Comparison of ENCODE assay signal across 8 cellular contexts in genomic region chr18:47931707-47932103, GRCh38. TPM values are rescaled to one million over a fixed set of nuclear protein-coding genes. Genes with fewer than 3 reads are reported as not detected.
DNase-seq lines count a peak whose midpoint lies in the region; ATAC-seq and TF ChIP-seq lines count a peak whose summit lies in the region.

No MANE protein-coding gene starts in this region.

- peaks cover 34% of the 10 kb centered on the region for H3K4me1 Mint-ChIP-seq in activated T-helper 1 cell treated with anti-CD3 and anti-CD28 coated beads, Interleukin-12 subunit alpha, Interleukin-12 subunit beta, Interleukin-2, Interleukin-4 antibody, amounts not matched to agents 30 ng/mL and 10 ng/mL and 1 ng/mL, durations not matched to agents 14 hours and 24 hours and 36 hours (ENCODE audit: low read depth)

- peak overlapping the region; percentile 78 for H3K9ac ChIP-seq in GM23248

- H3F3A ChIP-seq in GM23248 (ENCODE audit: insufficient read depth): no peaks in the 10 kb centered on the region; the same call in 1 of the 2 replicates

- TF ChIP-seq CTCF in BJ (IDR thresholded peaks at IDR 0.05; ENCODE audit: insufficient read depth, low read depth, low read length): no peak

- intact Hi-C loops in activated T-helper 1 cell treated with anti-CD3 and anti-CD28 coated beads, Interleukin-12 subunit alpha, Interleukin-12 subunit beta, Interleukin-2, Interleukin-4 antibody, amounts not matched to agents 30 ng/mL and 10 ng/mL and 1 ng/mL, durations not matched to agents 14 hours and 24 hours and 36 hours (cut with micrococcal nuclease): loop anchor here (1.0 to 10.0 kb wide), 5 partner anchors 66 to 1553 kb away; partner anchors contain the start of genes C18orf32 and CTIF
- intact Hi-C loops in right cardiac atrium (cut with DNase I): no loop called here

- H3K27me3 Mint-ChIP-seq in activated T-helper 1 cell treated with anti-CD3 and anti-CD28 coated beads, Interleukin-12 subunit alpha, Interleukin-12 subunit beta, Interleukin-2, Interleukin-4 antibody, amounts not matched to agents 30 ng/mL and 10 ng/mL and 1 ng/mL, durations not matched to agents 14 hours and 24 hours and 36 hours (ENCODE audit: insufficient read depth): peaks cover 8% of the 10 kb centered on the region

- peaks cover 9% of the 10 kb centered on the region; the same call in 1 of the 2 replicates for H4K20me1 ChIP-seq in GM23248 (ENCODE audit: insufficient read depth)

- H2AFZ ChIP-seq in GM23248: peak overlapping the region; percentile 84

- H3K4me3 ChIP-seq in BJ (ENCODE audit: low read depth, low read length) (peak overlapping the region; percentile 94), GM23248 (peak overlapping the region; percentile 84), right cardiac atrium (ENCODE audit: low read length) (peak overlapping the region; percentile 85), skeletal muscle cell (ENCODE audit: low read depth, low read length) (peak overlapping the region; percentile 85)

- peak overlapping the region; percentile 89 for H3K27ac Mint-ChIP-seq in activated T-helper 1 cell treated with anti-CD3 and anti-CD28 coated beads, Interleukin-12 subunit alpha, Interleukin-12 subunit beta, Interleukin-2, Interleukin-4 antibody, amounts not matched to agents 30 ng/mL and 10 ng/mL and 1 ng/mL, durations not matched to agents 14 hours and 24 hours and 36 hours

- H3K9me3 ChIP-seq in GM23248 (ENCODE audit: low read depth) (no peaks in the 10 kb centered on the region), right cardiac atrium (ENCODE audit: control insufficient read depth, low read length) (no peaks in the 10 kb centered on the region)

- peak overlapping the region; percentile 86 for H3K27ac ChIP-seq in GM23248
- H3K27ac ChIP-seq in right cardiac atrium (ENCODE audit: low read length): no peak overlapping the region

- DNase-seq in BJ (ENCODE audit: low read depth): no peak
- peak; percentile 20 for DNase-seq in GM23248
- peak; percentile 25 for DNase-seq in NCI-H774 (lab: John Stamatoyannopoulos, UW)
- DNase-seq in activated T-helper 1 cell treated with anti-CD3 and anti-CD28 coated beads, Interleukin-12 subunit alpha, Interleukin-12 subunit beta, Interleukin-2, Interleukin-4 antibody, amounts not matched to agents 30 ng/mL and 10 ng/mL and 1 ng/mL, durations not matched to agents 14 hours and 24 hours and 36 hours (ENCODE audit: low spot score): no peak
- DNase-seq in right cardiac atrium: no peak
- no peak for DNase-seq in skeletal muscle cell (ENCODE audit: low read depth)

- H3K36me3 Mint-ChIP-seq in activated T-helper 1 cell treated with anti-CD3 and anti-CD28 coated beads, Interleukin-12 subunit alpha, Interleukin-12 subunit beta, Interleukin-2, Interleukin-4 antibody, amounts not matched to agents 30 ng/mL and 10 ng/mL and 1 ng/mL, durations not matched to agents 14 hours and 24 hours and 36 hours (ENCODE audit: low read depth): peaks cover 20% of the 10 kb centered on the region

- CTCF ChIA-PET in BJ (lab: Yijun Ruan, JAX): no interaction called here

- in situ Hi-C loops in GM23248 (cut with MboI): no loop called here

- no peak for ATAC-seq in right cardiac atrium
- no peak for ATAC-seq in GM18873 (IDR thresholded peaks at IDR 0.05; ENCODE audit: low FRiP score, unreplicated experiment)
- no peak for ATAC-seq in HG03342 (IDR thresholded peaks at IDR 0.05; ENCODE audit: unreplicated experiment)

- H3K27me3 ChIP-seq in BJ (ENCODE audit: control insufficient read depth, insufficient read depth, low read length): peaks cover 5% of the 10 kb centered on the region
- peaks cover 12% of the 10 kb centered on the region for H3K27me3 ChIP-seq in GM23248 (replicated peaks; ENCODE audit: insufficient read depth)
- no peaks in the 10 kb centered on the region for H3K27me3 ChIP-seq in right cardiac atrium (ENCODE audit: control insufficient read depth, insufficient read depth)

- H3K9me3 Mint-ChIP-seq in activated T-helper 1 cell treated with anti-CD3 and anti-CD28 coated beads, Interleukin-12 subunit alpha, Interleukin-12 subunit beta, Interleukin-2, Interleukin-4 antibody, amounts not matched to agents 30 ng/mL and 10 ng/mL and 1 ng/mL, durations not matched to agents 14 hours and 24 hours and 36 hours: no peaks in the 10 kb centered on the region

- H3K79me2 ChIP-seq in GM23248 (ENCODE audit: insufficient read depth): peaks cover 37% of the 10 kb centered on the region

- H3K4me3 Mint-ChIP-seq in activated T-helper 1 cell treated with anti-CD3 and anti-CD28 coated beads, Interleukin-12 subunit alpha, Interleukin-12 subunit beta, Interleukin-2, Interleukin-4 antibody, amounts not matched to agents 30 ng/mL and 10 ng/mL and 1 ng/mL, durations not matched to agents 14 hours and 24 hours and 36 hours: peak overlapping the region; percentile 82

- H3K36me3 ChIP-seq in BJ (ENCODE audit: control insufficient read depth, insufficient read depth, low read length) (no peaks in the 10 kb centered on the region), GM23248 (ENCODE audit: low read depth) (no peaks in the 10 kb centered on the region)

- peaks cover 14% of the 10 kb centered on the region for H3K4me1 ChIP-seq in GM23248 (ENCODE audit: insufficient read depth)
- H3K4me1 ChIP-seq in right cardiac atrium (ENCODE audit: control insufficient read depth, insufficient read depth, low read length): no peaks in the 10 kb centered on the region

- POLR2A ChIA-PET in BJ (lab: Charles Lee): no interaction called here

- H3K9me2 ChIP-seq in GM23248 (ENCODE audit: insufficient read depth): no peaks in the 10 kb centered on the region

- 63 to 64% methylated on average over 8 of the region's 8 CpGs for WGBS in GM23248 (ENCODE audit: low coverage in 1 of 2, low lambda C conversion rate in 2 of 2, missing lambda C conversion rate in 2 of 2), 2 experiments
- 45% methylated on average over 8 of the region's 8 CpGs for WGBS in right cardiac atrium

- peak overlapping the region; percentile 64 for H3K4me2 ChIP-seq in GM23248 (ENCODE audit: unreplicated experiment)

RNA-seq across cellular contexts. Expression of gene SMAD2, which starts 1.2 kb away (rescaled TPM):
- polyA plus RNA-seq in BJ (2011; rRNA removed) (52.2 and 97.8 TPM in 2 replicates), GM23248 (2016; fragmentation: Nextera tagmentation; extraction: Ambion mirVana) (52.4 and 54.1 TPM in 2 replicates), right cardiac atrium (30.7 TPM)
- polyA minus RNA-seq in BJ (2011; rRNA and poly(A)+ RNA removed): 67.1 and 97.9 TPM in 2 replicates
- 77.7 and 86.6 TPM in 2 replicates for total RNA-seq in GM23248 (2014; rRNA removed; shearing (Covaris generic))
- total RNA-seq in activated T-helper 1 cell treated with anti-CD3 and anti-CD28 coated beads, Interleukin-12 subunit alpha, Interleukin-12 subunit beta, Interleukin-2, Interleukin-4 antibody, amounts not matched to agents 30 ng/mL and 10 ng/mL and 1 ng/mL, durations not matched to agents 14 hours and 24 hours and 36 hours: 383 and 409 TPM in 2 replicates
- total RNA-seq in right cardiac atrium: 100 to 1,000 TPM in 1 of 4 donors, 10 to 100 TPM in 3; 94.1 to 114 (median 97.4) TPM

Comparison
In these comparisons a context has a peak if more than half of its experiments do, and no peak if none do; other contexts are left out.
1. DNase-seq: peak in GM23248 (single experiment) and NCI-H774 (single experiment); none in BJ (single experiment), activated T-helper 1 cell treated with anti-CD3 and anti-CD28 coated beads, Interleukin-12 subunit alpha, Interleukin-12 subunit beta, Interleukin-2, Interleukin-4 antibody, amounts not matched to agents 30 ng/mL and 10 ng/mL and 1 ng/mL, durations not matched to agents 14 hours and 24 hours and 36 hours (single experiment), right cardiac atrium (0 of 3) and skeletal muscle cell (single experiment).
2. Peak in every context shown above with its lines, with median percentiles within 50 percentile points of each other: H3K4me3 ChIP-seq.